ENCODE assay signal across 9 cellular contexts in genomic region chr1:42934111-42934510, GRCh38. TPM values are rescaled to one million over a fixed set of nuclear protein-coding genes. Genes with fewer than 3 reads are reported as not detected.
DNase-seq lines count a peak whose midpoint lies in the region; ATAC-seq and TF ChIP-seq lines count a peak whose summit lies in the region.
"Had no signal": no experiment of that assay in that cellular context is flagged by ENCODE, and none has a peak within 500 bp of the region (broad histone marks: within the 10 kb centered on the region; RNA-seq: fewer than 3 reads in every experiment).

No MANE protein-coding gene starts in this region.

- H3K9me3 Mint-ChIP-seq in HFFc6: no peaks in the 10 kb centered on the region
- no peaks in the 10 kb centered on the region for H3K9me3 Mint-ChIP-seq in activated naive CD8-positive, alpha-beta T cell treated with anti-CD3 and anti-CD28 coated beads for 36 hours
- no peaks in the 10 kb centered on the region for H3K9me3 Mint-ChIP-seq in natural killer cell

- H3K27ac Mint-ChIP-seq in HFFc6 (peak overlapping the region; percentile 33; the same call in 1 of the 2 replicates), natural killer cell (peak overlapping the region; percentile 96 to 98)
- peak overlapping the region; percentile 89 for H3K27ac Mint-ChIP-seq in activated naive CD8-positive, alpha-beta T cell treated with anti-CD3 and anti-CD28 coated beads for 36 hours

- ATAC-seq in natural killer cell (no peak), GM21825 (IDR thresholded peaks at IDR 0.05; ENCODE audit: unreplicated experiment) (no peak)

- peaks cover 58% of the 10 kb centered on the region for H3K4me1 Mint-ChIP-seq in HFFc6 (ENCODE audit: low read depth)
- H3K4me1 Mint-ChIP-seq in activated naive CD8-positive, alpha-beta T cell treated with anti-CD3 and anti-CD28 coated beads for 36 hours: peaks cover 84% of the 10 kb centered on the region
- peaks cover 90 to 100% of the 10 kb centered on the region in 2 donors for H3K4me1 Mint-ChIP-seq in natural killer cell

- no peak for TF ChIP-seq CTCF in C4-2B (conservative IDR thresholded peaks at IDR 0.05)
- no peak for TF ChIP-seq CTCF in HFFc6 (IDR thresholded peaks at IDR 0.05)
- TF ChIP-seq CTCF in natural killer cell (IDR thresholded peaks at IDR 0.05): no peak

- H3K36me3 Mint-ChIP-seq in HFFc6 (ENCODE audit: low read depth): peaks cover 40% of the 10 kb centered on the region
- peaks cover 59% of the 10 kb centered on the region for H3K36me3 Mint-ChIP-seq in activated naive CD8-positive, alpha-beta T cell treated with anti-CD3 and anti-CD28 coated beads for 36 hours
- H3K36me3 Mint-ChIP-seq in natural killer cell: no peaks in the 10 kb centered on the region

- H3K27me3 Mint-ChIP-seq in HFFc6 (ENCODE audit: insufficient read depth) (peaks cover 10% of the 10 kb centered on the region), natural killer cell (ENCODE audit: low read depth in 2 of 2) (no peaks in the 10 kb centered on the region)
- H3K27me3 Mint-ChIP-seq in activated naive CD8-positive, alpha-beta T cell treated with anti-CD3 and anti-CD28 coated beads for 36 hours: no peaks in the 10 kb centered on the region

- intact Hi-C loops in natural killer cell (cut with micrococcal nuclease): loop anchor here (10.0 kb wide), 2 partner anchors 469 to 1039 kb away; partner anchors contain the start of gene CCDC30

- no peak overlapping the region for H3K4me3 Mint-ChIP-seq in HFFc6
- no peak overlapping the region for H3K4me3 Mint-ChIP-seq in activated naive CD8-positive, alpha-beta T cell treated with anti-CD3 and anti-CD28 coated beads for 36 hours
- H3K4me3 Mint-ChIP-seq in natural killer cell: peak overlapping the region; percentile 88

- DNase-seq in HFFc6: no peak
- DNase-seq in activated naive CD8-positive, alpha-beta T cell treated with anti-CD3 and anti-CD28 coated beads for 36 hours: no peak
- DNase-seq in natural killer cell: peak; percentile 14
- no peak for DNase-seq in A172 (ENCODE audit: low spot score)
- no peak for DNase-seq in NCI-H1105 (lab: John Stamatoyannopoulos, UW)
- no peak for DNase-seq in SKM-1 treated with dmso at 0.1 percent for 144 hours (lab: John Stamatoyannopoulos, UW; ENCODE audit: unreplicated experiment)
- DNase-seq: effector CD8-positive, alpha-beta T cell had no signal

- H3K27ac ChIP-seq in C4-2B: peak overlapping the region; percentile 89; the same call in 1 of the 2 replicates

RNA-seq across cellular contexts. Expression of gene SLC2A1, which starts 24.6 kb away (rescaled TPM):
- total RNA-seq in HFFc6 (2021; fragmentation: NEBNext Ultra II Directional; extraction: Animal tissue kit (Norgen Biotek cat#: 25700)): 100 to 1,000 TPM in 4 of 6 experiments, 10 to 100 TPM in 2; 89.7 to 174 (median 105) TPM
- total RNA-seq in activated naive CD8-positive, alpha-beta T cell treated with anti-CD3 and anti-CD28 coated beads for 36 hours: 100 to 1,000 TPM; 105 to 114 TPM
- 100 to 1,000 TPM in 1 of 3 donors, 10 to 100 TPM in 2; 94.7 to 143 (median 95.1) TPM for total RNA-seq in natural killer cell
- total RNA-seq in A172 (2014; rRNA removed; shearing (Covaris generic)): 164 and 282 TPM in 2 replicates

Comparison
In these comparisons a context has a peak if more than half of its experiments do, and no peak if none do; other contexts are left out.
1. H3K27ac Mint-ChIP-seq: peak in every context shown above with its lines; median percentile 97 in natural killer cell; 89 in activated naive CD8-positive, alpha-beta T cell treated with anti-CD3 and anti-CD28 coated beads for 36 hours; 33 in HFFc6.